Comparison of ENCODE assay signal across 30 cellular contexts in the genomic region with DNA sequence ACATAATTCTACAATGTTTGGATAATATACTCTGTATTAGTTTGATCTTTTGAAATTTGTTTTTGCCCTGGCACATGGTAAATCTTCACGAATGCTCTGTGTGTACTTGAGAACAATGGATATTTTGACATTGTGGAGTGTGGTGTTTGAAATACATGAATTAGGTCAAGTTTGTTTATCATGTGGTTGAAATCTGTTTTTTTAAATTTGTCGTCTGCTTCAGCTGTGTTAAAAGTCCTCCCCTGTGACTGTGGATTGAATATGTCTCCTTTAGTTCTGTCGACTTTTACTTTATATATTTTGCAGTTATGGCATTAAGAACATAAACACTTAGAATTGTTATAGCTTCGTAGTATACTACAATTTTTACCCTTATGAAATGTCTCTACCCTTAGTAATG.
"Had no signal": no experiment of that assay in that cellular context is flagged by ENCODE, and none has a peak within 500 bp of the region (broad histone marks: within the 10 kb centered on the region; RNA-seq: fewer than 3 reads in every experiment).

No MANE protein-coding gene starts in this region.

- H3K4me1 ChIP-seq: breast epithelium had no signal

- H3K27me3 ChIP-seq: adrenal gland, body of pancreas, breast epithelium had no signal

- H3K36me3 Mint-ChIP-seq: activated naive CD4-positive, alpha-beta T cell treated with anti-CD3 and anti-CD28 coated beads, Interleukin-2, amount 50 U/mL, for 24 hours had no signal

- ATAC-seq: activated CD8-positive, alpha-beta T cell treated with anti-CD3 and anti-CD28 coated beads for 36 hours; activated T-cell treated with anti-CD3 and anti-CD28 coated beads, Interleukin-2, amount 50 U/mL, for 72 hours; activated T-helper 17 cell treated with anti-CD3 and anti-CD28 coated beads, Interleukin-2, amount 50 U/mL, for 72 hours; body of pancreas; PC-3; Right ventricle myocardium inferior; SK-N-SH treated with all-trans-retinoic acid at 6 μM for 48 hours had no signal

- H3K36me3 ChIP-seq: adrenal gland, breast epithelium had no signal

- DNase-seq: activated CD4-positive, alpha-beta T cell treated with anti-CD3 and anti-CD28 coated beads, Interleukin-2, amount 10 ng/mL, durations not matched to agents 24 days and 14 days; activated CD4-positive, alpha-beta T cell treated with anti-CD3 and anti-CD28 coated beads, Interleukin-2, amount 50 U/mL, for 4 hours; activated CD8-positive, alpha-beta T cell treated with anti-CD3 and anti-CD28 coated beads for 36 hours; activated effector memory CD4-positive, alpha-beta T cell treated with anti-CD3 and anti-CD28 coated beads, Interleukin-2, amount 50 U/mL, for 16 hours; activated naive CD4-positive, alpha-beta T cell treated with Interleukin-2 at 50 U/mL for 16 hours; activated T-cell treated with anti-CD3 and anti-CD28 coated beads, Interleukin-2, amount 50 U/mL, for 1 hour; activated T-cell treated with anti-CD3 and anti-CD28 coated beads, Interleukin-2, amount 50 U/mL, for 72 hours; adrenal gland; body of pancreas; cerebellar nuclear complex; NCI-H1092 treated with DMSO at 0.1 percent for 48 hours; NCI-H1417; NCI-H146; NCI-H187; NCI-H2081 treated with DMSO at 0.1 percent for 48 hours; NCI-H2171; NCI-H510A; NCI-H526; NCI-H748 treated with DMSO at 0.1 percent for 48 hours; NK-92 treated with Interleukin-12 subunit alpha and Interleukin-12 subunit beta, amount 100 ng/mL, for 24 hours; PC-3; SIG-M5; SW 1271; T-helper 1 cell had no signal

- H3K27ac Mint-ChIP-seq: activated CD4-positive, alpha-beta T cell treated with anti-CD3 and anti-CD28 coated beads, Interleukin-2, amount 10 ng/mL, durations not matched to agents 24 days and 14 days; activated CD8-positive, alpha-beta T cell treated with anti-CD3 and anti-CD28 coated beads for 36 hours; activated naive CD4-positive, alpha-beta T cell treated with anti-CD3 and anti-CD28 coated beads, Interleukin-2, amount 50 U/mL, for 24 hours; activated T-cell treated with anti-CD3 and anti-CD28 coated beads, Interleukin-2, amount 50 U/mL, for 72 hours; activated T-helper 17 cell treated with anti-CD3 and anti-CD28 coated beads, Interleukin-2, amount 50 U/mL, for 72 hours had no signal

- H3K9me3 ChIP-seq: adrenal gland, body of pancreas, breast epithelium had no signal

- H3K4me3 Mint-ChIP-seq: activated CD4-positive, alpha-beta T cell treated with anti-CD3 and anti-CD28 coated beads, Interleukin-2, amount 10 ng/mL, durations not matched to agents 24 days and 14 days; activated CD8-positive, alpha-beta T cell treated with anti-CD3 and anti-CD28 coated beads for 36 hours; activated naive CD4-positive, alpha-beta T cell treated with anti-CD3 and anti-CD28 coated beads, Interleukin-2, amount 50 U/mL, for 24 hours; activated T-cell treated with anti-CD3 and anti-CD28 coated beads, Interleukin-2, amount 50 U/mL, for 72 hours; activated T-helper 17 cell treated with anti-CD3 and anti-CD28 coated beads, Interleukin-2, amount 50 U/mL, for 72 hours had no signal

- H3K27ac ChIP-seq: adrenal gland, body of pancreas, breast epithelium, RWPE1 had no signal

- H3K4me1 Mint-ChIP-seq: activated CD4-positive, alpha-beta T cell treated with anti-CD3 and anti-CD28 coated beads, Interleukin-2, amount 10 ng/mL, durations not matched to agents 24 days and 14 days; activated naive CD4-positive, alpha-beta T cell treated with anti-CD3 and anti-CD28 coated beads, Interleukin-2, amount 50 U/mL, for 24 hours had no signal

- H3K4me3 ChIP-seq: adrenal gland, body of pancreas, breast epithelium had no signal

- H3K9me3 Mint-ChIP-seq: activated CD4-positive, alpha-beta T cell treated with anti-CD3 and anti-CD28 coated beads, Interleukin-2, amount 10 ng/mL, durations not matched to agents 24 days and 14 days; activated CD8-positive, alpha-beta T cell treated with anti-CD3 and anti-CD28 coated beads for 36 hours; activated naive CD4-positive, alpha-beta T cell treated with anti-CD3 and anti-CD28 coated beads, Interleukin-2, amount 50 U/mL, for 24 hours; activated T-cell treated with anti-CD3 and anti-CD28 coated beads, Interleukin-2, amount 50 U/mL, for 72 hours; activated T-helper 17 cell treated with anti-CD3 and anti-CD28 coated beads, Interleukin-2, amount 50 U/mL, for 72 hours had no signal
